ENCODE assay signal across 8 cellular contexts in genomic region chr21:34073749-34074282, GRCh38. TPM values are rescaled to one million over a fixed set of nuclear protein-coding genes. Genes with fewer than 3 reads are reported as not detected.
A peak's percentile ranks its signal among the peaks of the same experiment; 100 is the strongest.
DNase-seq lines count a peak whose midpoint lies in the region; ATAC-seq and TF ChIP-seq lines count a peak whose summit lies in the region.

No MANE protein-coding gene starts in this region.

- peaks cover 45% of the 10 kb centered on the region for H3K4me1 Mint-ChIP-seq in activated CD4-positive, alpha-beta T cell treated with anti-CD3 and anti-CD28 coated beads, Interleukin-2, amount 10 ng/mL, durations not matched to agents 24 days and 14 days
- H3K4me1 Mint-ChIP-seq in endodermal cell, result peaks cover 41% of the 10 kb centered on the region

- no peak for TF ChIP-seq CTCF in DOHH2 (IDR thresholded peaks at IDR 0.05; ENCODE audit: low read depth, low read length, poor library complexity, severe bottlenecking)
- no peak for TF ChIP-seq CTCF in endodermal cell (conservative IDR thresholded peaks at IDR 0.05)
- no peak for TF ChIP-seq CTCF in mucosa of descending colon (IDR thresholded peaks at IDR 0.05)

- H3K4me2 ChIP-seq in DOHH2 (ENCODE audit: low read length), result peak overlapping the region; percentile 75

- DNase-seq in HK-2 (ENCODE audit: unreplicated experiment) (peak; percentile 35), endodermal cell (peak; percentile 55), mucosa of descending colon (peak in 1 of 3 donors; percentile 45), substantia nigra (lab: John Stamatoyannopoulos, UW) (peak in 31 of 49 donors; percentile 4 to 80 (median 37)), A172 (ENCODE audit: low spot score) (no peak)
- peak; percentile 87 for DNase-seq in activated CD4-positive, alpha-beta T cell treated with anti-CD3 and anti-CD28 coated beads, Interleukin-2, amount 10 ng/mL, durations not matched to agents 24 days and 14 days

- intact Hi-C loops in activated CD4-positive, alpha-beta T cell treated with anti-CD3 and anti-CD28 coated beads, Interleukin-2, amount 10 ng/mL, durations not matched to agents 24 days and 14 days (cut with micrococcal nuclease), result loop anchor here (2.0 kb wide), 1 partner anchor 275 kb away; no protein-coding TSS in a partner anchor
- intact Hi-C loops in mucosa of descending colon (cut with DNase I, micrococcal nuclease), result loop anchor here in 1 of 2 donors (10.0 kb wide), 1 partner anchor 131 kb away; no protein-coding TSS in a partner anchor

- peaks cover 3% of the 10 kb centered on the region; the same call in 1 of the 2 replicates for H3F3A ChIP-seq in DOHH2 (ENCODE audit: control insufficient read depth, insufficient read depth)

- H4K20me1 ChIP-seq in DOHH2 (ENCODE audit: control insufficient read depth, insufficient read depth, low read depth, low read length), result peaks cover 24% of the 10 kb centered on the region

- H3K36me3 ChIP-seq in DOHH2 (ENCODE audit: control insufficient read depth, low read length) (peaks cover 43% of the 10 kb centered on the region), endodermal cell (ENCODE audit: control insufficient read depth, insufficient read depth, low read length) (peaks cover 30% of the 10 kb centered on the region), mucosa of descending colon (ENCODE audit: low read depth) (no peaks in the 10 kb centered on the region)

- H3K9me3 ChIP-seq in DOHH2 (ENCODE audit: control insufficient read depth, insufficient read depth, low read length), result no peaks in the 10 kb centered on the region
- H3K9me3 ChIP-seq in endodermal cell (ENCODE audit: control insufficient read depth, low read length), result no peaks in the 10 kb centered on the region
- H3K9me3 ChIP-seq in mucosa of descending colon, result no peaks in the 10 kb centered on the region

- H3K36me3 Mint-ChIP-seq in activated CD4-positive, alpha-beta T cell treated with anti-CD3 and anti-CD28 coated beads, Interleukin-2, amount 10 ng/mL, durations not matched to agents 24 days and 14 days (ENCODE audit: low read depth), result peaks cover 45% of the 10 kb centered on the region
- peaks cover 22% of the 10 kb centered on the region for H3K36me3 Mint-ChIP-seq in endodermal cell (ENCODE audit: low read depth)

- H3K27me3 Mint-ChIP-seq in activated CD4-positive, alpha-beta T cell treated with anti-CD3 and anti-CD28 coated beads, Interleukin-2, amount 10 ng/mL, durations not matched to agents 24 days and 14 days, result no peaks in the 10 kb centered on the region
- H3K27me3 Mint-ChIP-seq in endodermal cell (ENCODE audit: insufficient read depth), result peaks cover 3% of the 10 kb centered on the region

- H3K9me2 ChIP-seq in DOHH2 (replicated peaks; ENCODE audit: control insufficient read depth, low read length), result no peaks in the 10 kb centered on the region

- WGBS in endodermal cell (ENCODE audit: insufficient coverage in 1 of 2, insufficient read length in 1 of 2), 2 experiments, result 0 to 1% methylated on average over 24 to 95 of the region's 95 CpGs

- H3K4me3 Mint-ChIP-seq in activated CD4-positive, alpha-beta T cell treated with anti-CD3 and anti-CD28 coated beads, Interleukin-2, amount 10 ng/mL, durations not matched to agents 24 days and 14 days, result peak overlapping the region; percentile 96
- H3K4me3 Mint-ChIP-seq in endodermal cell, result peak overlapping the region; percentile 97

- H3K4me3 ChIP-seq in DOHH2 (ENCODE audit: low read length) (peak overlapping the region; percentile 80), endodermal cell (ENCODE audit: low read length) (peak overlapping the region; percentile 91), mucosa of descending colon (peak overlapping the region; percentile 58)

- peaks cover 47% of the 10 kb centered on the region for H3K79me2 ChIP-seq in DOHH2 (ENCODE audit: control insufficient read depth, low read length)

- peak; percentile 48 for ATAC-seq in GM21381 (IDR thresholded peaks at IDR 0.05; ENCODE audit: unreplicated experiment)
- ATAC-seq in mucosa of descending colon, result peak; percentile 56

- no peaks in the 10 kb centered on the region for H3K9me3 Mint-ChIP-seq in activated CD4-positive, alpha-beta T cell treated with anti-CD3 and anti-CD28 coated beads, Interleukin-2, amount 10 ng/mL, durations not matched to agents 24 days and 14 days
- no peaks in the 10 kb centered on the region for H3K9me3 Mint-ChIP-seq in endodermal cell

- peak overlapping the region; percentile 93 for H3K27ac Mint-ChIP-seq in activated CD4-positive, alpha-beta T cell treated with anti-CD3 and anti-CD28 coated beads, Interleukin-2, amount 10 ng/mL, durations not matched to agents 24 days and 14 days
- peak overlapping the region; percentile 96 for H3K27ac Mint-ChIP-seq in endodermal cell

- H3K4me1 ChIP-seq in DOHH2 (ENCODE audit: control insufficient read depth, low read length), result peaks cover 29% of the 10 kb centered on the region
- peaks cover 4% of the 10 kb centered on the region for H3K4me1 ChIP-seq in endodermal cell (ENCODE audit: control insufficient read depth, insufficient read depth, low read length)
- H3K4me1 ChIP-seq in mucosa of descending colon (ENCODE audit: low read depth), result peaks cover 32% of the 10 kb centered on the region

- H3K27me3 ChIP-seq in DOHH2 (ENCODE audit: control insufficient read depth, low read length) (no peaks in the 10 kb centered on the region), endodermal cell (ENCODE audit: control insufficient read depth, insufficient read depth, low read length, poor library complexity, severe bottlenecking) (no peaks in the 10 kb centered on the region)

- peak overlapping the region; percentile 95 for H3K9ac ChIP-seq in endodermal cell (ENCODE audit: extremely low read depth, low read length, poor library complexity, severe bottlenecking)

- H3K27ac ChIP-seq in DOHH2 (ENCODE audit: low read depth, low read length) (no peak overlapping the region), endodermal cell (ENCODE audit: low read depth, low read length) (peak overlapping the region; percentile 88), substantia nigra (ENCODE audit: low read depth, low read length, poor library complexity, severe bottlenecking) (peak overlapping the region; percentile 71)

RNA-seq across cellular contexts. Expression of gene MRPS6, which starts 0.4 kb away (rescaled TPM):
- 151 and 154 TPM in 2 replicates for total RNA-seq in activated CD4-positive, alpha-beta T cell treated with anti-CD3 and anti-CD28 coated beads, Interleukin-2, amount 10 ng/mL, durations not matched to agents 24 days and 14 days
- 100 to 1,000 TPM; 221 to 282 TPM for total RNA-seq in endodermal cell
- polyA plus RNA-seq in endodermal cell (2013, experiment 1 of 2), result 154 TPM
- polyA plus RNA-seq in endodermal cell (2013, experiment 2 of 2), result 161 TPM
- total RNA-seq in mucosa of descending colon, result 100 to 1,000 TPM in 1 of 3 donors, 10 to 100 TPM in 2; 38.7 to 102 (median 42.6) TPM
- total RNA-seq in A172 (2014; rRNA removed; shearing (Covaris generic)), result 55.4 and 62.2 TPM in 2 replicates

RNA-seq across cellular contexts. Expression of gene SLC5A3, which starts 0.4 kb away (rescaled TPM):
- total RNA-seq in activated CD4-positive, alpha-beta T cell treated with anti-CD3 and anti-CD28 coated beads, Interleukin-2, amount 10 ng/mL, durations not matched to agents 24 days and 14 days, result 52.8 and 55.4 TPM in 2 replicates
- total RNA-seq in endodermal cell (10 to 100 TPM; 41.9 to 57.2 TPM), mucosa of descending colon (10 to 100 TPM; 16.5 to 39.3 (median 19.9) TPM)
- 13.8 TPM for polyA plus RNA-seq in endodermal cell (2013, experiment 1 of 2)
- 13.9 TPM for polyA plus RNA-seq in endodermal cell (2013, experiment 2 of 2)
- 21.7 and 22.6 TPM in 2 replicates for total RNA-seq in A172 (2014; rRNA removed; shearing (Covaris generic))
